In the genomic region with DNA sequence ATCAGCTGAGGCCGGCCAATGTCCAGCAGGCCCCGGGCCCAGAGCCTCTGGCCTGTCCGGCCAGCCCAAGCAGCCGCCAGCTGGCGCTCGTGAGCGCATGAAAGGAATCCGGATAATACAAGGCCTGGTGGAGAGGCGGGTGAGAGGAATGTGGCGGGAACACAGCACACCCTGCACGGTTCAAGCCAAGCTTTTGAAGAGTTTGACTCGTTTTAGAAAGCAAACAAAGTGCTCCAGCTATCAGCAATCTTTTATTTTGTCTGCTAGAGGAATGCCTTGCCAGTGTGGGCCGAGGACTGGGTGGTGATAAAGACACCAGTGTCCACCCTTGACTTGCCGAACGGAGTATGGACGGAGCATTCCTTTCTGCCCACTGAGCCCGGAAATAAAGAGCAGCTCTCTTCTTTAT, we compare ENCODE assay signal across 1 cellular context.
TF ChIP-seq lines count a peak whose summit lies in the region.

No MANE protein-coding gene starts in this region.

TF ChIP-seq in HepG2, 621 proteins besides CTCF, POLR2A, EP300 and RAD21 (continued from another document and continues in another):
- TF ChIP-seq AKNA (CRISPR knock-in tag; IDR thresholded peaks at IDR 0.05; ENCODE audit: borderline replicate concordance) (no peak), ZFP1 (CRISPR knock-in tag; IDR thresholded peaks at IDR 0.05) (peak; percentile 27; the same call in 1 of the 2 replicates), ZNF614 (CRISPR knock-in tag; IDR thresholded peaks at IDR 0.05; ENCODE audit: borderline replicate concordance) (peak; percentile 94), PTBP1 (IDR thresholded peaks at IDR 0.05; ENCODE audit: low read depth, low read length, poor library complexity, severe bottlenecking) (peak; percentile 60), ATF6 (CRISPR knock-in tag; conservative IDR thresholded peaks at IDR 0.05) (0 out of 2 replicates have a peak, but pooled peaks have one; percentile 48), ZNF280B (CRISPR knock-in tag; IDR thresholded peaks at IDR 0.05; ENCODE audit: borderline replicate concordance) (peak; percentile 71; the same call in 1 of the 2 replicates), ZFAT (CRISPR knock-in tag; conservative IDR thresholded peaks at IDR 0.05) (no peak), ATF2 (CRISPR knock-in tag; IDR thresholded peaks at IDR 0.05) (peak; percentile 87), ZNF576 (CRISPR knock-in tag; IDR thresholded peaks at IDR 0.05) (0 out of 2 replicates have a peak, but pooled peaks have one; percentile 66), ZNF788 (CRISPR knock-in tag; IDR thresholded peaks at IDR 0.05; ENCODE audit: borderline replicate concordance) (peak; percentile 91), SATB2 (CRISPR knock-in tag; IDR thresholded peaks at IDR 0.05) (no peak), DNMT1 (CRISPR knock-in tag; IDR thresholded peaks at IDR 0.05) (no peak), NKX3-1 (CRISPR knock-in tag; IDR thresholded peaks at IDR 0.05) (peak; percentile 72; the same call in 1 of the 2 replicates), ATRX (CRISPR knock-in tag; IDR thresholded peaks at IDR 0.05; ENCODE audit: borderline replicate concordance) (no peak), ZFYVE20 (CRISPR knock-in tag; IDR thresholded peaks at IDR 0.05; ENCODE audit: borderline replicate concordance, low read depth) (no peak), KLF12 (CRISPR knock-in tag; IDR thresholded peaks at IDR 0.05; ENCODE audit: borderline replicate concordance) (peak; percentile 75), NFYC (CRISPR knock-in tag; IDR thresholded peaks at IDR 0.05) (0 out of 2 replicates have a peak, but pooled peaks have one; percentile 33), MED1 (CRISPR knock-in tag; IDR thresholded peaks at IDR 0.05) (peak; percentile 93), THAP11 (CRISPR knock-in tag; IDR thresholded peaks at IDR 0.05) (peak; percentile 69), PHB2 (IDR thresholded peaks at IDR 0.05; ENCODE audit: partially characterized antibody) (no peak), KDM4B (CRISPR knock-in tag; IDR thresholded peaks at IDR 0.05) (peak; percentile 78; the same call in 1 of the 2 replicates), ZNF746 (CRISPR knock-in tag; IDR thresholded peaks at IDR 0.05) (0 out of 2 replicates have a peak, but pooled peaks have one; percentile 55), ETS1 (CRISPR knock-in tag; IDR thresholded peaks at IDR 0.05) (no peak; the same call in 1 of the 2 replicates), MBD4 (IDR thresholded peaks at IDR 0.05; ENCODE audit: borderline replicate concordance, low read length) (no peak), ZNF329 (CRISPR knock-in tag; IDR thresholded peaks at IDR 0.05; ENCODE audit: low read depth) (0 out of 2 replicates have a peak, but pooled peaks have one; percentile 45), NR2C2 (CRISPR knock-in tag; IDR thresholded peaks at IDR 0.05; ENCODE audit: borderline replicate concordance) (no peak; the same call in 1 of the 2 replicates), ERF (CRISPR knock-in tag; IDR thresholded peaks at IDR 0.05) (peak; percentile 96)
- TF ChIP-seq, protein P1, sequence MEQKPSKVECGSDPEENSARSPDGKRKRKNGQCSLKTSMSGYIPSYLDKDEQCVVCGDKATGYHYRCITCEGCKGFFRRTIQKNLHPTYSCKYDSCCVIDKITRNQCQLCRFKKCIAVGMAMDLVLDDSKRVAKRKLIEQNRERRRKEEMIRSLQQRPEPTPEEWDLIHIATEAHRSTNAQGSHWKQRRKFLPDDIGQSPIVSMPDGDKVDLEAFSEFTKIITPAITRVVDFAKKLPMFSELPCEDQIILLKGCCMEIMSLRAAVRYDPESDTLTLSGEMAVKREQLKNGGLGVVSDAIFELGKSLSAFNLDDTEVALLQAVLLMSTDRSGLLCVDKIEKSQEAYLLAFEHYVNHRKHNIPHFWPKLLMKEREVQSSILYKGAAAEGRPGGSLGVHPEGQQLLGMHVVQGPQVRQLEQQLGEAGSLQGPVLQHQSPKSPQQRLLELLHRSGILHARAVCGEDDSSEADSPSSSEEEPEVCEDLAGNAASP (CRISPR knock-in tag; IDR thresholded peaks at IDR 0.05; ENCODE audit: borderline replicate concordance), result peak; percentile 79
- TF ChIP-seq, protein P2, sequence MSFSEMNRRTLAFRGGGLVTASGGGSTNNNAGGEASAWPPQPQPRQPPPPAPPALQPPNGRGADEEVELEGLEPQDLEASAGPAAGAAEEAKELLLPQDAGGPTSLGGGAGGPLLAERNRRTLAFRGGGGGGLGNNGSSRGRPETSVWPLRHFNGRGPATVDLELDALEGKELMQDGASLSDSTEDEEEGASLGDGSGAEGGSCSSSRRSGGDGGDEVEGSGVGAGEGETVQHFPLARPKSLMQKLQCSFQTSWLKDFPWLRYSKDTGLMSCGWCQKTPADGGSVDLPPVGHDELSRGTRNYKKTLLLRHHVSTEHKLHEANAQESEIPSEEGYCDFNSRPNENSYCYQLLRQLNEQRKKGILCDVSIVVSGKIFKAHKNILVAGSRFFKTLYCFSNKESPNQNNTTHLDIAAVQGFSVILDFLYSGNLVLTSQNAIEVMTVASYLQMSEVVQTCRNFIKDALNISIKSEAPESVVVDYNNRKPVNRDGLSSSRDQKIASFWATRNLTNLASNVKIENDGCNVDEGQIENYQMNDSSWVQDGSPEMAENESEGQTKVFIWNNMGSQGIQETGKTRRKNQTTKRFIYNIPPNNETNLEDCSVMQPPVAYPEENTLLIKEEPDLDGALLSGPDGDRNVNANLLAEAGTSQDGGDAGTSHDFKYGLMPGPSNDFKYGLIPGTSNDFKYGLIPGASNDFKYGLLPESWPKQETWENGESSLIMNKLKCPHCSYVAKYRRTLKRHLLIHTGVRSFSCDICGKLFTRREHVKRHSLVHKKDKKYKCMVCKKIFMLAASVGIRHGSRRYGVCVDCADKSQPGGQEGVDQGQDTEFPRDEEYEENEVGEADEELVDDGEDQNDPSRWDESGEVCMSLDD (CRISPR knock-in tag; IDR thresholded peaks at IDR 0.05; ENCODE audit: borderline replicate concordance), result no peak
- TF ChIP-seq, protein P3, sequence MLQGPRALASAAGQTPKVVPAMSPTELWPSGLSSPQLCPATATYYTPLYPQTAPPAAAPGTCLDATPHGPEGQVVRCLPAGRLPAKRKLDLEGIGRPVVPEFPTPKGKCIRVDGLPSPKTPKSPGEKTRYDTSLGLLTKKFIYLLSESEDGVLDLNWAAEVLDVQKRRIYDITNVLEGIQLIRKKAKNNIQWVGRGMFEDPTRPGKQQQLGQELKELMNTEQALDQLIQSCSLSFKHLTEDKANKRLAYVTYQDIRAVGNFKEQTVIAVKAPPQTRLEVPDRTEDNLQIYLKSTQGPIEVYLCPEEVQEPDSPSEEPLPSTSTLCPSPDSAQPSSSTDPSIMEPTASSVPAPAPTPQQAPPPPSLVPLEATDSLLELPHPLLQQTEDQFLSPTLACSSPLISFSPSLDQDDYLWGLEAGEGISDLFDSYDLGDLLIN (CRISPR knock-in tag; IDR thresholded peaks at IDR 0.05; ENCODE audit: borderline replicate concordance), result no peak
- TF ChIP-seq, protein P4, sequence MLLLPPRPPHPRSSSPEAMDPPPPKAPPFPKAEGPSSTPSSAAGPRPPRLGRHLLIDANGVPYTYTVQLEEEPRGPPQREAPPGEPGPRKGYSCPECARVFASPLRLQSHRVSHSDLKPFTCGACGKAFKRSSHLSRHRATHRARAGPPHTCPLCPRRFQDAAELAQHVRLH (CRISPR knock-in tag; IDR thresholded peaks at IDR 0.05; ENCODE audit: borderline replicate concordance, low read depth), result peak; percentile 88
- TF ChIP-seq, protein P5, sequence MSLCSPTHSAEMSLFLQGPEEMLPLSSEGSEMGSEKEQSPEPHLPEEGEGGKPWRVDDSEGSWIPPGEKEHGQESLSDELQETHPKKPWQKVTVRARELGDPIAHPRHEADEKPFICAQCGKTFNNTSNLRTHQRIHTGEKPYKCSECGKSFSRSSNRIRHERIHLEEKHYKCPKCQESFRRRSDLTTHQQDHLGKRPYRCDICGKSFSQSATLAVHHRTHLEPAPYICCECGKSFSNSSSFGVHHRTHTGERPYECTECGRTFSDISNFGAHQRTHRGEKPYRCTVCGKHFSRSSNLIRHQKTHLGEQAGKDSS (CRISPR knock-in tag; IDR thresholded peaks at IDR 0.05; ENCODE audit: borderline replicate concordance, low read depth), result peak; percentile 98
- TF ChIP-seq, protein P6, sequence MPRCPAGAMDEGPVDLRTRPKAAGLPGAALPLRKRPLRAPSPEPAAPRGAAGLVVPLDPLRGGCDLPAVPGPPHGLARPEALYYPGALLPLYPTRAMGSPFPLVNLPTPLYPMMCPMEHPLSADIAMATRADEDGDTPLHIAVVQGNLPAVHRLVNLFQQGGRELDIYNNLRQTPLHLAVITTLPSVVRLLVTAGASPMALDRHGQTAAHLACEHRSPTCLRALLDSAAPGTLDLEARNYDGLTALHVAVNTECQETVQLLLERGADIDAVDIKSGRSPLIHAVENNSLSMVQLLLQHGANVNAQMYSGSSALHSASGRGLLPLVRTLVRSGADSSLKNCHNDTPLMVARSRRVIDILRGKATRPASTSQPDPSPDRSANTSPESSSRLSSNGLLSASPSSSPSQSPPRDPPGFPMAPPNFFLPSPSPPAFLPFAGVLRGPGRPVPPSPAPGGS (CRISPR knock-in tag; IDR thresholded peaks at IDR 0.05), result no peak
